Comparison of ENCODE assay signal across 8 cellular contexts in the genomic region with DNA sequence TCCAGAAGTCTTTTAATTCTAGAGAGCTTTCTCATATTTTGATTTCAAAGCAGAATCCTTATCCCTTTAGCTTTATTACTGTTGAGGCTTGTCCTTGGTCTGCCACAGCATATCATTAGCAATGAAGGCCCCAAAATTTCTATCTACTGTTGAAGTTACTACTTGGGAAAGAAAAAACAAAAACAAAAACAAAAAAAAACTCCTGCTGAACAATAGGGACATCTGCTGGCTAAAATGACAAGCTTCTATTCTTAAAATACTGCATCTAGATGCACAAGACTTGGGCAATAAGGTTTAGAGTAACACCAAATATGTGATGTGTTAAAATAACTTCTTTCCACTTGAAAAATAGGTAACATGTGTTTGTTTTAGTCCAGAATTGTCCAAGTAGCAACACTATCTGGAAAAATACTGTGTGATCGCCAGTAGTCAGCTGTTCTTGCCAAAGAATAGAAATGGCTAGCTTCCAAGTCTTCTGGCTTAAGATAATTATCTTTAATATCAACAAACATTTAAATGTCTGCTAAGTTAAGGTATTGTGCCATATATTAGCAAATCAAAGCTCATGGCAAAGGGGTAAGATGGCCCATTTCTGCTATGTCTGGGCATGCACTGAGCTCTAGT. TPM values are rescaled to one million over a fixed set of nuclear protein-coding genes. Genes with fewer than 3 reads are reported as not detected.
DNase-seq lines count a peak whose midpoint lies in the region; ATAC-seq and TF ChIP-seq lines count a peak whose summit lies in the region.

No MANE protein-coding gene starts in this region.

- H3K4me3 Mint-ChIP-seq in chondrocyte (ENCODE audit: unreplicated experiment): no peak overlapping the region

- H3K27ac ChIP-seq in aorta (ENCODE audit: low read depth in 1 of 2, low read length in 2 of 2): no peak overlapping the region

- H3K36me3 ChIP-seq in aorta (ENCODE audit: control insufficient read depth in 1 of 2, insufficient read depth in 2 of 2, low read length in 1 of 2): no peaks in the 10 kb centered on the region

- TF ChIP-seq CTCF in chondrocyte (IDR thresholded peaks at IDR 0.05): peak; percentile 84

- H3K27me3 Mint-ChIP-seq in chondrocyte (ENCODE audit: low read depth): peaks cover 4% of the 10 kb centered on the region

- no peaks in the 10 kb centered on the region for H3K27me3 ChIP-seq in aorta (ENCODE audit: control insufficient read depth in 1 of 2, insufficient read depth in 2 of 2, low read length in 1 of 2)

- H3K36me3 Mint-ChIP-seq in chondrocyte (ENCODE audit: low read depth): no peaks in the 10 kb centered on the region

- no peaks in the 10 kb centered on the region for H3K9me3 Mint-ChIP-seq in chondrocyte (ENCODE audit: low read depth)

- DNase-seq in NCI-H510A treated with DMSO at 0.1 percent for 48 hours (lab: John Stamatoyannopoulos, UW) (peak; percentile 1), NCI-H510A (lab: John Stamatoyannopoulos, UW) (no peak), NCI-H1694 treated with DMSO at 0.1 percent for 48 hours (lab: John Stamatoyannopoulos, UW) (peak; percentile 77), chondrocyte (ENCODE audit: low spot score) (no peak), putamen (ENCODE audit: low spot score) (peak; percentile 21), aorta (no peak), NCI-H128 (lab: John Stamatoyannopoulos, UW; ENCODE audit: unreplicated experiment) (no peak)

- H3K4me3 ChIP-seq in aorta (ENCODE audit: low read length in 2 of 2): no peak overlapping the region

- H3K9me3 ChIP-seq in aorta (ENCODE audit: control insufficient read depth, low read length): no peaks in the 10 kb centered on the region

- 67 to 72% methylated on average over 1 of the region's 1 CpG for WGBS in aorta, 2 donors

- no peak overlapping the region for H3K27ac Mint-ChIP-seq in chondrocyte (ENCODE audit: unreplicated experiment)

- H3K4me1 ChIP-seq in aorta (ENCODE audit: control insufficient read depth in 1 of 2, insufficient read depth in 2 of 2, low read length in 2 of 2): no peaks in the 10 kb centered on the region

- peaks cover 9% of the 10 kb centered on the region for H3K4me1 Mint-ChIP-seq in chondrocyte (ENCODE audit: low read depth)

- intact Hi-C loops in aorta (cut with DNase I): loop anchor here in 1 of 2 donors (5.0 kb wide), 2 partner anchors 206 to 221 kb away; no protein-coding TSS in a partner anchor

- ATAC-seq in aorta (ENCODE audit: low FRiP score) (no peak), HG02623 (IDR thresholded peaks at IDR 0.05; ENCODE audit: unreplicated experiment) (no peak)

RNA-seq across cellular contexts. Expression of gene DMTF1, which starts 3.8 kb away (rescaled TPM):
- total RNA-seq in chondrocyte: 55.6 to 82.8 TPM (median 56.8 TPM) in 3 replicates
- total RNA-seq in aorta: 100 to 1,000 TPM in 1 of 2 donors, 10 to 100 TPM in 1; 87.2 to 135 TPM
- polyA plus RNA-seq in aorta: 10 to 100 TPM; 18.7 to 59.0 TPM

Comparison
In these comparisons a context has a peak if more than half of its experiments do, and no peak if none do; other contexts are left out.
1. DNase-seq: peak in NCI-H510A treated with DMSO at 0.1 percent for 48 hours (single experiment), NCI-H1694 treated with DMSO at 0.1 percent for 48 hours (single experiment) and putamen (single experiment); none in NCI-H510A (single experiment), chondrocyte (single experiment), aorta (0 of 2) and NCI-H128 (single experiment).